12 cellular contexts compared by ENCODE assay signal in genomic region chr14:56005580-56006053, GRCh38.
DNase-seq lines count a peak whose midpoint lies in the region; ATAC-seq, FAIRE-seq and TF ChIP-seq lines count a peak whose summit lies in the region.
"Had no signal": no experiment of that assay in that cellular context is flagged by ENCODE, and none has a peak within 500 bp of the region (broad histone marks: within the 10 kb centered on the region; RNA-seq: fewer than 3 reads in every experiment).

No MANE protein-coding gene starts in this region.

- ATAC-seq in GM21619 (IDR thresholded peaks at IDR 0.05; ENCODE audit: unreplicated experiment) = peak; percentile 34
- ATAC-seq in upper lobe of right lung = no peak

- H3K4me3 Mint-ChIP-seq in type B pancreatic cell = no peak overlapping the region
- H3K4me3 Mint-ChIP-seq: activated naive CD8-positive, alpha-beta T cell treated with anti-CD3 and anti-CD28 coated beads for 36 hours had no signal

- H3K4me3 ChIP-seq in SJSA1 (no peak overlapping the region), upper lobe of right lung (no peak overlapping the region)

- no peaks in the 10 kb centered on the region for H3K9me3 Mint-ChIP-seq in type B pancreatic cell

- H3K4me1 Mint-ChIP-seq in type B pancreatic cell (ENCODE audit: unreplicated experiment) = peaks cover 42% of the 10 kb centered on the region

- intact Hi-C loops in upper lobe of right lung (cut with DNase I) = no loop called here

- H3K36me3 Mint-ChIP-seq in type B pancreatic cell = no peaks in the 10 kb centered on the region
- H3K36me3 Mint-ChIP-seq: naive B cell had no signal

- H3K27ac ChIP-seq in SJSA1 (peak overlapping the region; percentile 83), upper lobe of right lung (no peak overlapping the region)

- peak overlapping the region; percentile 82 for H3K27ac Mint-ChIP-seq in type B pancreatic cell
- H3K27ac Mint-ChIP-seq: activated naive CD8-positive, alpha-beta T cell treated with anti-CD3 and anti-CD28 coated beads for 36 hours had no signal

- no peaks in the 10 kb centered on the region for H3K9me3 ChIP-seq in SJSA1 (replicated peaks)
- H3K9me3 ChIP-seq in upper lobe of right lung = no peaks in the 10 kb centered on the region

- H3K4me1 ChIP-seq in SJSA1 (replicated peaks) (peaks cover 15% of the 10 kb centered on the region), upper lobe of right lung (peaks cover 6% of the 10 kb centered on the region)

- TF ChIP-seq POLR2A in GM12891 (IDR thresholded peaks at IDR 0.05; ENCODE audit: low read depth, low read length) = no peak

- peaks cover 5% of the 10 kb centered on the region for H3K27me3 Mint-ChIP-seq in type B pancreatic cell

- TF ChIP-seq CTCF in type B pancreatic cell (conservative IDR thresholded peaks at IDR 0.05) (no peak), upper lobe of right lung (IDR thresholded peaks at IDR 0.05) (no peak)

- DNase-seq in SJSA1 (ENCODE audit: low read depth in 1 of 2, low spot score in 2 of 2) = no peak
- DNase-seq in kidney glomerular epithelial cell (lab: John Stamatoyannopoulos, UW) = peak; percentile 64
- no peak for DNase-seq in type B pancreatic cell (ENCODE audit: extremely low spot score, unreplicated experiment)
- DNase-seq in DMS79 treated with DMSO at 0.1 percent for 48 hours (lab: John Stamatoyannopoulos, UW) = no peak
- DNase-seq in GM12891 (ENCODE audit: insufficient read length, low spot score) = no peak
- no peak for DNase-seq in upper lobe of right lung
- DNase-seq: activated naive CD8-positive, alpha-beta T cell treated with anti-CD3 and anti-CD28 coated beads for 36 hours; GOT3; naive B cell; NCI-H524 treated with DMSO at 0.1 percent for 48 hours had no signal

- FAIRE-seq in GM12891 (lab: Jason Lieb, UNC) = no peak
- FAIRE-seq: TTC549 had no signal

- H3K36me3 ChIP-seq in SJSA1 (no peaks in the 10 kb centered on the region), upper lobe of right lung (no peaks in the 10 kb centered on the region)

- H3K27me3 ChIP-seq in SJSA1 (replicated peaks) (no peaks in the 10 kb centered on the region), upper lobe of right lung (no peaks in the 10 kb centered on the region)

TF ChIP-seq in GM12891, 5 proteins besides CTCF, POLR2A, EP300 and RAD21:
- TF ChIP-seq PAX5 (IDR thresholded peaks at IDR 0.05; ENCODE audit: insufficient read depth, low read length, severe bottlenecking) = no peak
- TF ChIP-seq TAF1 (IDR thresholded peaks at IDR 0.05; ENCODE audit: low read depth, low read length) = no peak
- no peak for TF ChIP-seq SPI1 (IDR thresholded peaks at IDR 0.05; ENCODE audit: low read depth, low read length)
- TF ChIP-seq POU2F2 (IDR thresholded peaks at IDR 0.05; ENCODE audit: low read depth, low read length) = no peak
- no peak for TF ChIP-seq POLR2AphosphoS5 (IDR thresholded peaks at IDR 0.05; ENCODE audit: low read depth, low read length)
